Comparison of ENCODE assay signal across 16 cellular contexts in genomic region chr7:142327555-142327954, GRCh38.
A peak's percentile ranks its signal among the peaks of the same experiment; 100 is the strongest.
DNase-seq lines count a peak whose midpoint lies in the region; ATAC-seq and TF ChIP-seq lines count a peak whose summit lies in the region.
"Had no signal": no experiment of that assay in that cellular context is flagged by ENCODE, and none has a peak within 500 bp of the region (broad histone marks: within the 10 kb centered on the region; RNA-seq: fewer than 3 reads in every experiment).

No MANE protein-coding gene starts in this region.

- H3K9me3 ChIP-seq in BLaER1 = no peaks in the 10 kb centered on the region
- no peaks in the 10 kb centered on the region for H3K9me3 ChIP-seq in CD4-positive, alpha-beta T cell (ENCODE audit: control insufficient read depth, low read length)
- no peaks in the 10 kb centered on the region for H3K9me3 ChIP-seq in T-helper 17 cell (ENCODE audit: control insufficient read depth, low read length, poor library complexity, severe bottlenecking)
- no peaks in the 10 kb centered on the region for H3K9me3 ChIP-seq in ectodermal cell (ENCODE audit: control insufficient read depth, low read length)
- H3K9me3 ChIP-seq in testis = no peaks in the 10 kb centered on the region
- H3K9me3 ChIP-seq: SJSA1, thoracic aorta had no signal

- no peaks in the 10 kb centered on the region for H3K27me3 ChIP-seq in BLaER1
- H3K27me3 ChIP-seq in CD4-positive, alpha-beta T cell (ENCODE audit: control insufficient read depth, insufficient read depth, low read length) = no peaks in the 10 kb centered on the region
- no peaks in the 10 kb centered on the region for H3K27me3 ChIP-seq in ectodermal cell (ENCODE audit: control insufficient read depth, insufficient read depth, low read length, poor library complexity, severe bottlenecking)
- H3K27me3 ChIP-seq in testis = no peaks in the 10 kb centered on the region
- peaks cover 0 to 3% (median 0%) of the 10 kb centered on the region in 45 donors for H3K27me3 ChIP-seq in dorsolateral prefrontal cortex
- H3K27me3 ChIP-seq: SJSA1 had no signal

- H3K4me2 ChIP-seq in BLaER1 = peak overlapping the region; percentile 88

- intact Hi-C loops in CD4-positive, alpha-beta T cell (cut with DNase I, micrococcal nuclease) = no loop called here
- intact Hi-C loops in testis (cut with DNase I; ENCODE audit: low total_unique reads) = no loop called here
- intact Hi-C loops in dorsolateral prefrontal cortex (cut with DNase I) = loop anchor here in 1 of 2 donors (10.0 kb wide), 1 partner anchor 157 kb away; no protein-coding TSS in a partner anchor

- peak overlapping the region; percentile 64 for H3K4me3 Mint-ChIP-seq in CD4-positive, alpha-beta T cell
- H3K4me3 Mint-ChIP-seq in T-helper 17 cell = peak overlapping the region; percentile 75
- H3K4me3 Mint-ChIP-seq: H9 had no signal

- no peak overlapping the region for H3K4me3 ChIP-seq in BLaER1
- H3K4me3 ChIP-seq in ectodermal cell (ENCODE audit: insufficient read depth, low read depth, low read length) = no peak overlapping the region
- H3K4me3 ChIP-seq in testis = no peak overlapping the region
- H3K4me3 ChIP-seq in dorsolateral prefrontal cortex = no peak overlapping the region
- H3K4me3 ChIP-seq: PC-9, SJSA1, thoracic aorta had no signal

- H3K9ac ChIP-seq in BLaER1 = no peak overlapping the region

- peaks cover 28% of the 10 kb centered on the region for H3K27me3 Mint-ChIP-seq in CD4-positive, alpha-beta T cell
- H3K27me3 Mint-ChIP-seq in T-helper 17 cell = peaks cover 44% of the 10 kb centered on the region

- no peak for TF ChIP-seq POLR2A in testis (IDR thresholded peaks at IDR 0.05)

- CTCF ChIA-PET in CD4-positive, alpha-beta T cell (lab: Charles Lee) = no interaction called here

- H4K20me1 ChIP-seq in BLaER1 = no peaks in the 10 kb centered on the region

- H3K36me3 ChIP-seq in BLaER1 (no peaks in the 10 kb centered on the region), ectodermal cell (ENCODE audit: control insufficient read depth, insufficient read depth, low read length) (no peaks in the 10 kb centered on the region), testis (ENCODE audit: low read depth, missing control alignments) (no peaks in the 10 kb centered on the region)
- H3K36me3 ChIP-seq: SJSA1, thoracic aorta had no signal

- 86% methylated on average over 5 of the region's 5 CpGs for WGBS in ectodermal cell, 2 experiments
- WGBS in testis, 2 donors = 79 to 84% methylated on average over 5 of the region's 5 CpGs

- ATAC-seq in CD4-positive, alpha-beta T cell (ENCODE audit: poor library complexity) = no peak
- ATAC-seq in T-helper 17 cell = no peak

- H3K4me1 ChIP-seq in BLaER1 (peaks cover 36% of the 10 kb centered on the region), ectodermal cell (ENCODE audit: control insufficient read depth, insufficient read depth, low read length) (no peaks in the 10 kb centered on the region), testis (no peaks in the 10 kb centered on the region)
- H3K4me1 ChIP-seq: SJSA1 had no signal

- peaks cover 18% of the 10 kb centered on the region for H3K4me1 Mint-ChIP-seq in CD4-positive, alpha-beta T cell (ENCODE audit: low read depth)
- peaks cover 4% of the 10 kb centered on the region for H3K4me1 Mint-ChIP-seq in T-helper 17 cell

- no peaks in the 10 kb centered on the region for H3K9me3 Mint-ChIP-seq in CD4-positive, alpha-beta T cell
- H3K9me3 Mint-ChIP-seq: H9 had no signal

- TF ChIP-seq CTCF in CD4-positive, alpha-beta T cell (IDR thresholded peaks at IDR 0.05) = no peak
- TF ChIP-seq CTCF in testis (IDR thresholded peaks at IDR 0.05) (no peak), dorsolateral prefrontal cortex (IDR thresholded peaks at IDR 0.05 in 54 of 56, conservative IDR thresholded peaks at IDR 0.05 in 2 of 56; ENCODE audit: low read depth in 1 of 56, partially characterized antibody in 56 of 56) (no peak)

- POLR2A ChIA-PET in CD4-positive, alpha-beta T cell (lab: Charles Lee) = interaction anchor here (1.5 to 5.5 kb wide), 5 partner anchors 462 to 486 kb away, joined by 5 to 50 read pairs (median 11); no protein-coding TSS in a partner anchor

- H3K27ac ChIP-seq in BLaER1 (0 out of 2 replicates have a peak overlapping the region, but pooled peaks have one; percentile 4), ectodermal cell (ENCODE audit: insufficient read depth, low read depth, low read length, poor library complexity, severe bottlenecking) (peak overlapping the region; percentile 31), testis (no peak overlapping the region), dorsolateral prefrontal cortex (no peak overlapping the region)
- no peak overlapping the region for H3K27ac ChIP-seq in CD4-positive, alpha-beta T cell (ENCODE audit: low read depth, low read length)
- H3K27ac ChIP-seq: PC-9, SJSA1, thoracic aorta had no signal

- DNase-seq in CD4-positive, alpha-beta T cell = no peak
- DNase-seq in T-helper 17 cell = no peak
- no peak for DNase-seq in testis
- no peak for DNase-seq in dorsolateral prefrontal cortex
- DNase-seq in CD1c-positive myeloid dendritic cell (ENCODE audit: extremely low spot score) = no peak
- no peak for DNase-seq in SIG-M5 treated with dmso at 0.1 percent for 504 hours (lab: John Stamatoyannopoulos, UW; ENCODE audit: unreplicated experiment)
- DNase-seq: activated effector memory CD4-positive, alpha-beta T cell treated with Interleukin-2 at 50 U/mL for 16 hours; H9; MV-4-11; NCI-H2081 treated with DMSO at 0.1 percent for 48 hours; NCI-H748 treated with DMSO at 0.1 percent for 48 hours; PC-9 had no signal

- H3K27ac Mint-ChIP-seq in CD4-positive, alpha-beta T cell = peak overlapping the region; percentile 77
- H3K27ac Mint-ChIP-seq in T-helper 17 cell = peak overlapping the region; percentile 60

- H3K36me3 Mint-ChIP-seq in CD4-positive, alpha-beta T cell (ENCODE audit: low read depth) = no peaks in the 10 kb centered on the region
- peaks cover 6% of the 10 kb centered on the region for H3K36me3 Mint-ChIP-seq in T-helper 17 cell (ENCODE audit: low read depth)

Comparison
In these comparisons a context has a peak if more than half of its experiments do, and no peak if none do; other contexts are left out.
1. H3K27ac ChIP-seq: peak in BLaER1 (single experiment) and ectodermal cell (single experiment); none in CD4-positive, alpha-beta T cell (single experiment), testis (0 of 2) and dorsolateral prefrontal cortex (0 of 59).